Comparison of ENCODE assay signal across 9 cellular contexts in the genomic region with DNA sequence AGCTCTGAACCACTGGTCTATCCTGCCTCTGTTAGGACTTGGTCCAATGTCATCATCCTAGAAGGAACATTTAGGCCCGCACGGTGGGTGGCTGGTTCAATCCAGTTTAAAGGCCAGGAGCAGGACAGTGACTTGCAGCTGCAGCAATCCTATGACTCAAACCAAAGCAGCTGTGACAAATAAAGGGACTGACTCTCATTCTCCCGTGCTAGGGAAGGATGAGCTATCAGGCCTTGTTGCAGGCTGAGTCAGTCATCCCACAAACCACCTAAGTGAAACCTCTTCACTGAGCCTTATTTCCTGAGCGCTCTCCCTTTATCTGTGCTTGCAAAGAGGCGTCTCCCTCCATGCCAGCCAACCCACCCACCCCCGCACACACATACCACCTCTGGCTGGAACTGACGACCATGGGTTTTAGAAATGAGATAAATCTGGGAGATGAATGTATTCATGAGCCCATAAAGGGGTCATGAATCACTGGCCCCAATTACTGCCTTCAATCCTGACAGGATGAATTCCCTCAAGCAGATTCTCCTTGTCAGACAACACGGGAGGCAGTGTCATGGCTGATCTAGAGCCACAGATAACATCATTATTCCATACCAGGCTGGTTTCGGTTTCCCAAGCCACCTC.
DNase-seq lines count a peak whose midpoint lies in the region; ATAC-seq and TF ChIP-seq lines count a peak whose summit lies in the region.
"Had no signal": no experiment of that assay in that cellular context is flagged by ENCODE, and none has a peak within 500 bp of the region (broad histone marks: within the 10 kb centered on the region; RNA-seq: fewer than 3 reads in every experiment).

No MANE protein-coding gene starts in this region.

- H3K4me1 ChIP-seq in skeletal muscle satellite cell (ENCODE audit: control insufficient read depth, insufficient read depth, low read length), result peaks cover 15% of the 10 kb centered on the region

- H3K9ac ChIP-seq in skeletal muscle satellite cell (ENCODE audit: low read depth, low read length), result no peak overlapping the region

- H3K4me3 ChIP-seq in skeletal muscle satellite cell (ENCODE audit: low read length), result peak overlapping the region; percentile 32
- H3K4me3 ChIP-seq: thoracic aorta had no signal

- peaks cover 16% of the 10 kb centered on the region for H3K27me3 ChIP-seq in skeletal muscle satellite cell (ENCODE audit: control insufficient read depth, insufficient read depth, low read length)

- DNase-seq in NCI-H69 (lab: John Stamatoyannopoulos, UW), result peak; percentile 82
- DNase-seq in dermis microvascular lymphatic vessel endothelial cell (ENCODE audit: low read depth in 2 of 2), result peak; percentile 61 to 70
- no peak for DNase-seq in activated effector memory CD4-positive, alpha-beta T cell treated with Interleukin-2 at 50 U/mL for 16 hours
- no peak for DNase-seq in GM10248 (ENCODE audit: extremely low spot score)
- DNase-seq in NCI-H146 (lab: John Stamatoyannopoulos, UW), result no peak

- peak; percentile 68 for ATAC-seq in GM21447 (IDR thresholded peaks at IDR 0.05; ENCODE audit: unreplicated experiment)
- no peak for ATAC-seq in HG02970 (IDR thresholded peaks at IDR 0.05; ENCODE audit: low FRiP score, unreplicated experiment)

- POLR2A ChIA-PET in GM10248 (lab: Yijun Ruan, JAX), result no interaction called here

- H3K4me2 ChIP-seq in skeletal muscle satellite cell (ENCODE audit: low read length), result peak overlapping the region; percentile 70

- TF ChIP-seq CTCF in GM10248 (IDR thresholded peaks at IDR 0.05; ENCODE audit: control extremely low read depth, extremely low read depth, low read depth, missing control alignments), result no peak

- CTCF ChIA-PET in GM10248 (lab: Yijun Ruan, JAX), result interaction anchor here (1.1 to 1.8 kb wide), 3 partner anchors 14 to 36 kb away, joined by 3 to 6 read pairs (median 5); no protein-coding TSS in a partner anchor

- H3K9me3 ChIP-seq in skeletal muscle satellite cell (replicated peaks; ENCODE audit: low read length), result no peaks in the 10 kb centered on the region
- H3K9me3 ChIP-seq: thoracic aorta had no signal

- H3K36me3 ChIP-seq in skeletal muscle satellite cell (ENCODE audit: insufficient read depth, low read length), result no peaks in the 10 kb centered on the region
- H3K36me3 ChIP-seq: thoracic aorta had no signal

Comparison
In these comparisons a context has a peak if more than half of its experiments do, and no peak if none do; other contexts are left out.
1. DNase-seq: peak in NCI-H69 (single experiment) and dermis microvascular lymphatic vessel endothelial cell (2 of 2); none in activated effector memory CD4-positive, alpha-beta T cell treated with Interleukin-2 at 50 U/mL for 16 hours (single experiment), GM10248 (single experiment) and NCI-H146 (single experiment).